Comparison of ENCODE assay signal across 13 cellular contexts in the genomic region with DNA sequence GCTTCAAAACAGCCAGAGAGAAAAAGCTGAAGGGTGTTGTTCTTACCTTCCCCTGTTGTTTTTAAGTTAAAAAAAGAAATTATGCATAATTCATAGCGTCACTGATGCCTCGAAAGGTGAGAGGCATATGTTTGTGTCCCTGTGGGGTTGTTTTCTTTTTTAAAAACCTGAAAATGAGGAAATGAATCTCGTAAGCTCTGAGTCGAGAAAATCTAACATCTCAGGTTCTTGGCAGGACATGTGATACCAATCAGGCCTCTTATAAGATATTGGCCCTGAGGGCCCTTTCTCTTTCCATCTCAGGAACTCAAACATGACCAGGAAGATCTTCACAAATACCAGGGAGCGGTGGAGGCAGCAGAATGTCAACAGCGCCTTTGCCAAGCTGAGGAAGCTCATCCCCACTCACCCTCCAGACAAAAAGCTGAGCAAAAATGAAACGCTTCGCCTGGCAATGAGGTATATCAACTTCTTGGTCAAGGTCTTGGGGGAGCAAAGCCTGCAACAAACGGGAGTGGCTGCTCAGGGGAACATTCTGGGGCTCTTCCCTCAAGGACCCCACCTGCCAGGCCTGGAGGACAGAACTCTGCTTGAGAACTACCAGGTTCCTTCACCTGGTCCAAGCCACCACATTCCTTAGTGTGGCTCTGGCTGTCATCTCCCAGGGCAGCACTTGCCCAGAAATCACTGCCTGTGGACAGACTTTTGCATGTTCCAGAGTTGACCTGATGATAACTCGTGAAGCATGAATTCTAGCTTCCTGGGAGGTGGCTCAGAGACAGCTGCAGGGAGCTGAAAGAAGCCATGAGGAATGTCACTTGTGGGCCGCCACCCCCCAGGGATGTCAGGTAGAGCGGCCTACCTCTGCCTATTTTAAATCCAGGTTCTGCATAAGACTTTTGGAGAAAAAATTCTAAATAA. TPM values are rescaled to one million over a fixed set of nuclear protein-coding genes. Genes with fewer than 3 reads are reported as not detected.
DNase-seq lines count a peak whose midpoint lies in the region; ATAC-seq and TF ChIP-seq lines count a peak whose summit lies in the region.
"Had no signal": no experiment of that assay in that cellular context is flagged by ENCODE, and none has a peak within 500 bp of the region (broad histone marks: within the 10 kb centered on the region; RNA-seq: fewer than 3 reads in every experiment).

A gene (plus strand): TSS at position 274 of the 921 bp plus-strand sequence. CDS start 40 bp downstream, at position 314.

- no peak within 1 kb of the TSS for H3K9ac ChIP-seq in skeletal muscle tissue (ENCODE audit: low read depth in 1 of 3, low read length in 3 of 3)

- no peak for TF ChIP-seq POLR2A in upper lobe of left lung (IDR thresholded peaks at IDR 0.05)

- H3K9me3 ChIP-seq in skeletal muscle tissue (ENCODE audit: control insufficient read depth in 3 of 3, low read length in 3 of 3) (no peaks in the 10 kb centered on the region), upper lobe of left lung (no peaks in the 10 kb centered on the region)

- ATAC-seq in HG02571 (IDR thresholded peaks at IDR 0.05; ENCODE audit: unreplicated experiment) (peak; percentile 63), HG03378 (IDR thresholded peaks at IDR 0.05; ENCODE audit: unreplicated experiment) (peak; percentile 89), upper lobe of left lung (ENCODE audit: low FRiP score in 2 of 2) (no peak)

- WGBS in upper lobe of left lung, 2 donors, result 83 to 85% methylated on average over 12 of the region's 12 CpGs

- no peak for TF ChIP-seq EP300 in upper lobe of left lung (IDR thresholded peaks at IDR 0.05)

- no peak within 1 kb of the TSS for H3K27ac ChIP-seq in skeletal muscle tissue (ENCODE audit: low read depth, low read length)
- H3K27ac ChIP-seq in upper lobe of left lung, result no peak within 1 kb of the TSS

- H3K27me3 ChIP-seq in skeletal muscle tissue (ENCODE audit: control insufficient read depth in 3 of 3, insufficient read depth in 3 of 3, low read length in 3 of 3), result peaks cover 0 to 2% (median 0%) of the 10 kb centered on the region in 3 donors
- H3K27me3 ChIP-seq in upper lobe of left lung, result no peaks in the 10 kb centered on the region

- H3K36me3 ChIP-seq in skeletal muscle tissue (ENCODE audit: control insufficient read depth in 3 of 3, insufficient read depth in 3 of 3, low read length in 3 of 3) (no peaks in the 10 kb centered on the region), upper lobe of left lung (no peaks in the 10 kb centered on the region)

- DNase-seq in GM19238 (ENCODE audit: insufficient read length, low spot score) (peak; percentile 19), posterior vena cava (ENCODE audit: low spot score) (no peak), upper lobe of left lung (no peak), ureter (ENCODE audit: low spot score) (no peak)
- no peak for DNase-seq in stimulated activated CD4-positive, alpha-beta T cell treated with anti-CD3 and anti-CD28 coated beads, Interleukin-4, amount 100 ng/mL, for 4 hours
- DNase-seq: anterior cingulate cortex, DMS 273 treated with DMSO at 0.1 percent for 48 hours, SW 1271 had no signal

- H3K4me3 ChIP-seq in skeletal muscle tissue (ENCODE audit: low read length in 3 of 3), result no peak within 1 kb of the TSS
- H3K4me3 ChIP-seq in upper lobe of left lung, result no peak within 1 kb of the TSS

- peaks cover 0 to 13% (median 0%) of the 10 kb centered on the region in 3 donors for H3K4me1 ChIP-seq in skeletal muscle tissue (ENCODE audit: control insufficient read depth in 3 of 3, insufficient read depth in 3 of 3, low read length in 3 of 3)
- H3K4me1 ChIP-seq in upper lobe of left lung, result no peaks in the 10 kb centered on the region

- TF ChIP-seq CTCF in upper lobe of left lung (IDR thresholded peaks at IDR 0.05), result no peak

- intact Hi-C loops in posterior vena cava (cut with DNase I), result no loop called here

RNA-seq across cellular contexts. Expression of the gene that starts here (rescaled TPM):
- total RNA-seq in skeletal muscle tissue, result 12.0 TPM
- not detected for total RNA-seq in posterior vena cava
- not detected for total RNA-seq in upper lobe of left lung
- not detected for total RNA-seq in ureter
- total RNA-seq: mononuclear cell, NCI-H460 had no signal

Comparison
In these comparisons a context has a peak if more than half of its experiments do, and no peak if none do; other contexts are left out.
1. ATAC-seq: peak in HG02571 (single experiment) and HG03378 (single experiment); none in upper lobe of left lung (0 of 2).